In genomic region chr11:102447941-102448868, GRCh38 we compare ENCODE assay signal across 1 cellular context.
TF ChIP-seq lines count a peak whose summit lies in the region.

No MANE protein-coding gene starts in this region.

TF ChIP-seq in GM12878, 131 proteins besides CTCF, POLR2A, EP300 and RAD21 (continued from another document):
- TF ChIP-seq CEBPB (IDR thresholded peaks at IDR 0.05; ENCODE audit: borderline replicate concordance in 1 of 2, low read depth in 2 of 2, low read length in 2 of 2) (no peak), CHD2 (IDR thresholded peaks at IDR 0.05; ENCODE audit: borderline replicate concordance, low read depth, low read length) (no peak), POU2F2 (IDR thresholded peaks at IDR 0.05; ENCODE audit: borderline replicate concordance, low read depth, low read length) (no peak), PKNOX1 (IDR thresholded peaks at IDR 0.05) (no peak), IKZF1 (conservative IDR thresholded peaks at IDR 0.05) (no peak), NR2C1 (IDR thresholded peaks at IDR 0.05) (no peak), MEF2B (IDR thresholded peaks at IDR 0.05; ENCODE audit: partially characterized antibody, poor library complexity, severe bottlenecking) (no peak)
- TF ChIP-seq, protein P1, sequence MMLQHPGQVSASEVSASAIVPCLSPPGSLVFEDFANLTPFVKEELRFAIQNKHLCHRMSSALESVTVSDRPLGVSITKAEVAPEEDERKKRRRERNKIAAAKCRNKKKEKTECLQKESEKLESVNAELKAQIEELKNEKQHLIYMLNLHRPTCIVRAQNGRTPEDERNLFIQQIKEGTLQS (IDR thresholded peaks at IDR 0.05; ENCODE audit: borderline replicate concordance, extremely low read depth, low read depth, low read length) = no peak
- TF ChIP-seq, protein P2, sequence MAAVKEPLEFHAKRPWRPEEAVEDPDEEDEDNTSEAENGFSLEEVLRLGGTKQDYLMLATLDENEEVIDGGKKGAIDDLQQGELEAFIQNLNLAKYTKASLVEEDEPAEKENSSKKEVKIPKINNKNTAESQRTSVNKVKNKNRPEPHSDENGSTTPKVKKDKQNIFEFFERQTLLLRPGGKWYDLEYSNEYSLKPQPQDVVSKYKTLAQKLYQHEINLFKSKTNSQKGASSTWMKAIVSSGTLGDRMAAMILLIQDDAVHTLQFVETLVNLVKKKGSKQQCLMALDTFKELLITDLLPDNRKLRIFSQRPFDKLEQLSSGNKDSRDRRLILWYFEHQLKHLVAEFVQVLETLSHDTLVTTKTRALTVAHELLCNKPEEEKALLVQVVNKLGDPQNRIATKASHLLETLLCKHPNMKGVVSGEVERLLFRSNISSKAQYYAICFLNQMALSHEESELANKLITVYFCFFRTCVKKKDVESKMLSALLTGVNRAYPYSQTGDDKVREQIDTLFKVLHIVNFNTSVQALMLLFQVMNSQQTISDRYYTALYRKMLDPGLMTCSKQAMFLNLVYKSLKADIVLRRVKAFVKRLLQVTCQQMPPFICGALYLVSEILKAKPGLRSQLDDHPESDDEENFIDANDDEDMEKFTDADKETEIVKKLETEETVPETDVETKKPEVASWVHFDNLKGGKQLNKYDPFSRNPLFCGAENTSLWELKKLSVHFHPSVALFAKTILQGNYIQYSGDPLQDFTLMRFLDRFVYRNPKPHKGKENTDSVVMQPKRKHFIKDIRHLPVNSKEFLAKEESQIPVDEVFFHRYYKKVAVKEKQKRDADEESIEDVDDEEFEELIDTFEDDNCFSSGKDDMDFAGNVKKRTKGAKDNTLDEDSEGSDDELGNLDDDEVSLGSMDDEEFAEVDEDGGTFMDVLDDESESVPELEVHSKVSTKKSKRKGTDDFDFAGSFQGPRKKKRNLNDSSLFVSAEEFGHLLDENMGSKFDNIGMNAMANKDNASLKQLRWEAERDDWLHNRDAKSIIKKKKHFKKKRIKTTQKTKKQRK (IDR thresholded peaks at IDR 0.05; ENCODE audit: low read depth, low read length) = no peak
TF ChIP-seq in GM12878: peak in this region for 0.
